14 cellular contexts compared by ENCODE assay signal in genomic region chr2:98738304-98738703, GRCh38.
"Had no signal": no experiment of that assay in that cellular context is flagged by ENCODE, and none has a peak within 500 bp of the region (broad histone marks: within the 10 kb centered on the region; RNA-seq: fewer than 3 reads in every experiment).

No MANE protein-coding gene starts in this region.

- H3K36me3 ChIP-seq: gastroesophageal sphincter, left lung, ovary, stomach, thoracic aorta had no signal

- H3K27ac ChIP-seq: epithelial cell of prostate, gastroesophageal sphincter, left lung, ovary, stomach, thoracic aorta had no signal

- H3K27ac Mint-ChIP-seq: memory B cell, nephron progenitor cell had no signal

- H3K9me3 Mint-ChIP-seq: memory B cell; nephron progenitor cell; T-helper 2 cell treated with Interferon-gamma antibody and Interleukin-4, amounts not matched to agents 5 μg/mL and 100 μg/mL, for 36 hours had no signal

- H3K4me1 ChIP-seq: gastroesophageal sphincter had no signal

- H3K9me3 ChIP-seq: gastroesophageal sphincter, left lung, ovary, stomach, thoracic aorta had no signal

- H3K27me3 ChIP-seq: gastroesophageal sphincter, left lung, ovary, stomach had no signal

- ATAC-seq: gastroesophageal sphincter, left lung, SK-N-SH treated with all-trans-retinoic acid at 6 μM for 48 hours had no signal

- H3K4me3 Mint-ChIP-seq: memory B cell, nephron progenitor cell had no signal

- H3K4me1 Mint-ChIP-seq: nephron progenitor cell had no signal

- H3K4me3 ChIP-seq: gastroesophageal sphincter, left lung, ovary, stomach, thoracic aorta had no signal

- DNase-seq: activated effector memory CD4-positive, alpha-beta T cell treated with Interleukin-2 at 50 U/mL for 16 hours; cortex of kidney; effector memory CD4-positive, alpha-beta T cell; left lung; nephron progenitor cell; ovary; stimulated activated CD4-positive, alpha-beta T cell treated with anti-CD3 and anti-CD28 coated beads, Interleukin-4, amount 100 ng/mL, for 24 hours; stomach had no signal
